In genomic region chr10:116470768-116471415, GRCh38 we compare ENCODE assay signal across 11 cellular contexts. TPM values are rescaled to one million over a fixed set of nuclear protein-coding genes. Genes with fewer than 3 reads are reported as not detected.
DNase-seq lines count a peak whose midpoint lies in the region; ATAC-seq and TF ChIP-seq lines count a peak whose summit lies in the region.
"Had no signal": no experiment of that assay in that cellular context is flagged by ENCODE, and none has a peak within 500 bp of the region (broad histone marks: within the 10 kb centered on the region; RNA-seq: fewer than 3 reads in every experiment).

No MANE protein-coding gene starts in this region.

- H3F3A ChIP-seq in PC-9 (ENCODE audit: insufficient read depth, low read depth), result no peaks in the 10 kb centered on the region

- no peak for DNase-seq in AG04450 (ENCODE audit: low read depth, low spot score)
- peak; percentile 41 for DNase-seq in H4 (ENCODE audit: low spot score)
- DNase-seq in PC-9, result peak in 1 of 2 experiments; percentile 1
- DNase-seq in hepatocyte (ENCODE audit: low spot score), result peak; percentile 41
- DNase-seq in NCI-H2227 (lab: John Stamatoyannopoulos, UW; ENCODE audit: unreplicated experiment), result no peak
- DNase-seq in posterior cingulate gyrus, result no peak
- no peak for DNase-seq in middle frontal gyrus (ENCODE audit: extremely low spot score, low spot score)
- DNase-seq: psoas muscle, thyroid gland had no signal

- H3K27ac ChIP-seq in AG04450 (ENCODE audit: low read depth, low read length) (no peak overlapping the region), PC-9 (no peak overlapping the region), hepatocyte (no peak overlapping the region)
- H3K27ac ChIP-seq: psoas muscle, thyroid gland had no signal

- WGBS in hepatocyte (ENCODE audit: low lambda C conversion rate, missing lambda C conversion rate), result 65% methylated on average over 6 of the region's 6 CpGs

- POLR2A ChIA-PET in AG04450 (lab: Yijun Ruan, JAX), result no interaction called here
- POLR2A ChIA-PET in PC-9 (lab: Charles Lee; ENCODE audit: unreplicated experiment), result no interaction called here

- H3K79me2 ChIP-seq in PC-9 (ENCODE audit: low read depth) (no peaks in the 10 kb centered on the region), hepatocyte (no peaks in the 10 kb centered on the region)

- H3K4me3 ChIP-seq in AG04450 (ENCODE audit: low read depth, low read length), result no peak overlapping the region
- H3K4me3 ChIP-seq in PC-9, result no peak overlapping the region
- H3K4me3 ChIP-seq in hepatocyte, result no peak overlapping the region
- H3K4me3 ChIP-seq: psoas muscle, thyroid gland had no signal

- TF ChIP-seq CTCF in AG04450 (IDR thresholded peaks at IDR 0.05; ENCODE audit: low read depth, low read length), result peak; percentile 24; the same call in 1 of the 2 replicates
- TF ChIP-seq CTCF in PC-9 (conservative IDR thresholded peaks at IDR 0.05), result peak; percentile 32; the same call in 1 of the 2 replicates
- peak; percentile 46 for TF ChIP-seq CTCF in hepatocyte (IDR thresholded peaks at IDR 0.05; ENCODE audit: poor library complexity)

- H3K27me3 ChIP-seq in AG04450 (ENCODE audit: control insufficient read depth, insufficient read depth, low read length) (no peaks in the 10 kb centered on the region), PC-9 (ENCODE audit: insufficient read depth, low read depth) (no peaks in the 10 kb centered on the region), hepatocyte (no peaks in the 10 kb centered on the region)
- H3K27me3 ChIP-seq: thyroid gland had no signal

- H4K20me1 ChIP-seq in PC-9 (ENCODE audit: insufficient read depth), result no peaks in the 10 kb centered on the region
- H4K20me1 ChIP-seq in hepatocyte (ENCODE audit: insufficient read depth, poor library complexity, severe bottlenecking), result no peaks in the 10 kb centered on the region

- H3K4me2 ChIP-seq in PC-9, result no peak overlapping the region
- peak overlapping the region; percentile 27 for H3K4me2 ChIP-seq in hepatocyte

- no peaks in the 10 kb centered on the region for H3K36me3 ChIP-seq in PC-9 (ENCODE audit: low read depth)
- no peaks in the 10 kb centered on the region for H3K36me3 ChIP-seq in hepatocyte (replicated peaks; ENCODE audit: insufficient read depth, low read depth)
- H3K36me3 ChIP-seq: thyroid gland had no signal

- H2AFZ ChIP-seq in PC-9 (no peak overlapping the region), hepatocyte (no peak overlapping the region)

- H3K9me2 ChIP-seq in PC-9 (ENCODE audit: insufficient read depth) (no peaks in the 10 kb centered on the region), hepatocyte (replicated peaks; ENCODE audit: insufficient read depth) (no peaks in the 10 kb centered on the region)

- no peaks in the 10 kb centered on the region for H3K4me1 ChIP-seq in PC-9 (replicated peaks; ENCODE audit: insufficient read depth)
- H3K4me1 ChIP-seq in hepatocyte (ENCODE audit: insufficient read depth), result no peaks in the 10 kb centered on the region
- H3K4me1 ChIP-seq: psoas muscle, thyroid gland had no signal

- ATAC-seq in GM21526 (IDR thresholded peaks at IDR 0.05; ENCODE audit: low FRiP score, unreplicated experiment), result no peak
- ATAC-seq: psoas muscle had no signal

- H3K9me3 ChIP-seq in AG04450 (ENCODE audit: control insufficient read depth, insufficient read depth, low read length) (no peaks in the 10 kb centered on the region), PC-9 (ENCODE audit: insufficient read depth, low read depth) (no peaks in the 10 kb centered on the region), hepatocyte (ENCODE audit: low read depth) (no peaks in the 10 kb centered on the region)
- H3K9me3 ChIP-seq: psoas muscle, thyroid gland had no signal

- intact Hi-C loops in PC-9 (cut with micrococcal nuclease; ENCODE audit: unreplicated experiment) (loop anchor here (5.0 kb wide), 1 partner anchor 706 kb away; no protein-coding TSS in a partner anchor), posterior cingulate gyrus (cut with DNase I) (no loop called here)

- no TSS peak for BruUV-seq in PC-9 (replicated peaks; lab: Mats Ljungman, UMichigan)

- CTCF ChIA-PET in AG04450 (lab: Charles Lee) (interaction anchor here (1.3 to 1.6 kb wide), 2 partner anchors 20 to 27 kb away, joined by 3 to 4 read pairs; no protein-coding TSS in a partner anchor), PC-9 (lab: Charles Lee) (no interaction called here)

RNA-seq across cellular contexts. Expression of gene PNLIPRP3, which starts 43.2 kb away (rescaled TPM):
- polyA plus RNA-seq in AG04450 (2011; rRNA removed), result not detected in 2 replicates
- polyA minus RNA-seq in AG04450 (2011; rRNA and poly(A)+ RNA removed), result not detected in 2 replicates
- not detected in 2 replicates for total RNA-seq in H4 (2014; rRNA removed; shearing (Covaris generic))
- total RNA-seq in PC-9 (2021), result not detected in 2 replicates
- total RNA-seq in hepatocyte, result 0.93 and 1.0 TPM in 2 replicates
- 0.46 TPM in 1 of 2 replicates, not detected in the other for polyA plus RNA-seq in hepatocyte
- total RNA-seq: endothelial cell of umbilical vein, psoas muscle had no signal
- polyA plus RNA-seq: endothelial cell of umbilical vein, psoas muscle had no signal

Comparison
In these comparisons a context has a peak if more than half of its experiments do, and no peak if none do; other contexts are left out.
1. DNase-seq: peak in H4 (single experiment) and hepatocyte (single experiment); none in AG04450 (single experiment), NCI-H2227 (single experiment), posterior cingulate gyrus (0 of 10) and middle frontal gyrus (single experiment).
2. Peak in every context shown above with its lines, with median percentiles within 50 percentile points of each other: CTCF ChIP-seq.